Comparison of ENCODE assay signal across 25 cellular contexts in genomic region chr12:85281947-85282312, GRCh38. TPM values are rescaled to one million over a fixed set of nuclear protein-coding genes. Genes with fewer than 3 reads are reported as not detected.
DNase-seq lines count a peak whose midpoint lies in the region; ATAC-seq and TF ChIP-seq lines count a peak whose summit lies in the region.
"Had no signal": no experiment of that assay in that cellular context is flagged by ENCODE, and none has a peak within 500 bp of the region (broad histone marks: within the 10 kb centered on the region; RNA-seq: fewer than 3 reads in every experiment).

No MANE protein-coding gene starts in this region.

- H3K79me2 ChIP-seq in GM23338 (replicated peaks; ENCODE audit: insufficient read depth) = no peaks in the 10 kb centered on the region
- H3K79me2 ChIP-seq in PC-9 (ENCODE audit: low read depth) = no peaks in the 10 kb centered on the region

- H3K27ac Mint-ChIP-seq in GM23338 (no peak overlapping the region), endodermal cell (no peak overlapping the region), neural crest cell (ENCODE audit: unreplicated experiment) (peak overlapping the region; percentile 1)
- H3K27ac Mint-ChIP-seq: natural killer cell; stimulated activated naive B cell treated with anti-CD40 and anti-IgM and Interleukin-4, amounts not matched to agents 10 μg/mL and 1 μg/mL and 100 μg/mL, for 72 hours; T-helper 1 cell treated with Interleukin-12 subunit alpha and Interleukin-12 subunit beta and Interleukin-4 antibody, amounts not matched to agents 30 μg/mL and 1 μg/mL, for 36 hours had no signal

- H3K4me1 ChIP-seq in GM23338 (ENCODE audit: insufficient read depth) (peaks cover 33% of the 10 kb centered on the region), PC-9 (replicated peaks; ENCODE audit: insufficient read depth) (no peaks in the 10 kb centered on the region), endodermal cell (ENCODE audit: control insufficient read depth, insufficient read depth, low read length) (peaks cover 2% of the 10 kb centered on the region)
- H3K4me1 ChIP-seq: breast epithelium, prostate gland had no signal

- H3F3A ChIP-seq in GM23338 (replicated peaks; ENCODE audit: low read depth) (no peaks in the 10 kb centered on the region), PC-9 (ENCODE audit: insufficient read depth, low read depth) (no peaks in the 10 kb centered on the region)

- H3K9me2 ChIP-seq in GM23338 (ENCODE audit: insufficient read depth) (no peaks in the 10 kb centered on the region), PC-9 (ENCODE audit: insufficient read depth) (peaks cover 4% of the 10 kb centered on the region; the same call in 1 of the 2 replicates)

- no TSS peak for BruUV-seq in PC-9 (replicated peaks; lab: Mats Ljungman, UMichigan)

- H2AFZ ChIP-seq in GM23338 (no peak overlapping the region), PC-9 (no peak overlapping the region)

- ATAC-seq in GM23338 = no peak
- ATAC-seq in HG03521 (IDR thresholded peaks at IDR 0.05; ENCODE audit: unreplicated experiment) = no peak
- ATAC-seq in GM18907 (IDR thresholded peaks at IDR 0.05; ENCODE audit: unreplicated experiment) = no peak
- ATAC-seq: natural killer cell; stimulated activated naive B cell treated with anti-CD40 and anti-IgM and Interleukin-4, amounts not matched to agents 10 μg/mL and 1 μg/mL and 100 μg/mL, for 72 hours had no signal

- intact Hi-C loops in PC-9 (cut with micrococcal nuclease; ENCODE audit: unreplicated experiment) = no loop called here

- H3K27ac ChIP-seq in GM23338 (ENCODE audit: low read depth) (no peak overlapping the region), PC-9 (no peak overlapping the region), endodermal cell (ENCODE audit: low read depth, low read length) (no peak overlapping the region)
- H3K27ac ChIP-seq: breast epithelium, epithelial cell of prostate, prostate gland, thoracic aorta had no signal

- CTCF ChIA-PET in PC-9 (lab: Charles Lee) = no interaction called here

- H3K27me3 Mint-ChIP-seq in GM23338 (ENCODE audit: insufficient read depth, low read depth, poor library complexity) = peaks cover 44% of the 10 kb centered on the region
- H3K27me3 Mint-ChIP-seq in endodermal cell (ENCODE audit: insufficient read depth) = peaks cover 31% of the 10 kb centered on the region
- peaks cover 85% of the 10 kb centered on the region for H3K27me3 Mint-ChIP-seq in neural crest cell (ENCODE audit: low read depth)

- H3K4me3 Mint-ChIP-seq in GM23338 (peak overlapping the region; percentile 97), endodermal cell (peak overlapping the region; percentile 87), neural crest cell (peak overlapping the region; percentile 99)
- H3K4me3 Mint-ChIP-seq: natural killer cell; stimulated activated naive B cell treated with anti-CD40 and anti-IgM and Interleukin-4, amounts not matched to agents 10 μg/mL and 1 μg/mL and 100 μg/mL, for 72 hours; T-helper 1 cell treated with Interleukin-12 subunit alpha and Interleukin-12 subunit beta and Interleukin-4 antibody, amounts not matched to agents 30 μg/mL and 1 μg/mL, for 36 hours had no signal

- H3K36me3 Mint-ChIP-seq in GM23338 (ENCODE audit: low read depth) (no peaks in the 10 kb centered on the region), endodermal cell (ENCODE audit: low read depth) (no peaks in the 10 kb centered on the region), neural crest cell (ENCODE audit: low read depth) (no peaks in the 10 kb centered on the region)
- H3K36me3 Mint-ChIP-seq: natural killer cell; stimulated activated naive B cell treated with anti-CD40 and anti-IgM and Interleukin-4, amounts not matched to agents 10 μg/mL and 1 μg/mL and 100 μg/mL, for 72 hours had no signal

- no peaks in the 10 kb centered on the region for H3K9me3 Mint-ChIP-seq in GM23338
- H3K9me3 Mint-ChIP-seq in endodermal cell = no peaks in the 10 kb centered on the region
- no peaks in the 10 kb centered on the region for H3K9me3 Mint-ChIP-seq in neural crest cell
- H3K9me3 Mint-ChIP-seq: stimulated activated naive B cell treated with anti-CD40 and anti-IgM and Interleukin-4, amounts not matched to agents 10 μg/mL and 1 μg/mL and 100 μg/mL, for 72 hours; T-helper 1 cell treated with Interleukin-12 subunit alpha and Interleukin-12 subunit beta and Interleukin-4 antibody, amounts not matched to agents 30 μg/mL and 1 μg/mL, for 36 hours had no signal

- H3K27me3 ChIP-seq in GM23338 (ENCODE audit: insufficient read depth) (peaks cover 50% of the 10 kb centered on the region), PC-9 (ENCODE audit: insufficient read depth, low read depth) (no peaks in the 10 kb centered on the region), endodermal cell (ENCODE audit: control insufficient read depth, insufficient read depth, low read length, poor library complexity, severe bottlenecking) (peaks cover 47% of the 10 kb centered on the region)

- H3K9me3 ChIP-seq in PC-9 (ENCODE audit: insufficient read depth, low read depth) (no peaks in the 10 kb centered on the region), endodermal cell (ENCODE audit: control insufficient read depth, low read length) (no peaks in the 10 kb centered on the region)
- H3K9me3 ChIP-seq: prostate gland, thoracic aorta had no signal

- H3K4me3 ChIP-seq in GM23338 (peak overlapping the region; percentile 86), PC-9 (no peak overlapping the region), endodermal cell (ENCODE audit: low read length) (peak overlapping the region; percentile 93)
- H3K4me3 ChIP-seq: prostate gland, thoracic aorta had no signal

- H4K20me1 ChIP-seq in GM23338 (replicated peaks; ENCODE audit: insufficient read depth) (no peaks in the 10 kb centered on the region), PC-9 (ENCODE audit: insufficient read depth) (no peaks in the 10 kb centered on the region)

- H3K36me3 ChIP-seq in GM23338 (ENCODE audit: insufficient read depth) (no peaks in the 10 kb centered on the region), PC-9 (ENCODE audit: low read depth) (no peaks in the 10 kb centered on the region), endodermal cell (ENCODE audit: control insufficient read depth, insufficient read depth, low read length) (no peaks in the 10 kb centered on the region)
- H3K36me3 ChIP-seq: breast epithelium, prostate gland, thoracic aorta had no signal

- POLR2A ChIA-PET in PC-9 (lab: Charles Lee; ENCODE audit: unreplicated experiment) = no interaction called here

- peaks cover 20% of the 10 kb centered on the region for H3K4me1 Mint-ChIP-seq in GM23338
- H3K4me1 Mint-ChIP-seq in endodermal cell = peaks cover 8% of the 10 kb centered on the region
- peaks cover 32% of the 10 kb centered on the region for H3K4me1 Mint-ChIP-seq in neural crest cell

- no peak overlapping the region for H3K9ac ChIP-seq in endodermal cell (ENCODE audit: extremely low read depth, low read length, poor library complexity, severe bottlenecking)

- TF ChIP-seq CTCF in GM23338 (conservative IDR thresholded peaks at IDR 0.05; ENCODE audit: low read depth in 2 of 2) = no peak
- TF ChIP-seq CTCF in PC-9 (conservative IDR thresholded peaks at IDR 0.05) = no peak
- TF ChIP-seq CTCF in endodermal cell (conservative IDR thresholded peaks at IDR 0.05) = no peak
- TF ChIP-seq CTCF in neural crest cell (conservative IDR thresholded peaks at IDR 0.05) = no peak

- WGBS in endodermal cell (ENCODE audit: insufficient coverage in 1 of 2, insufficient read length in 1 of 2), 2 experiments = 24 to 40% methylated on average over 1 to 2 of the region's 5 CpGs

- DNase-seq in GM23338 (ENCODE audit: low spot score) (peak; percentile 25), PC-9 (no peak), endodermal cell (no peak), neural crest cell (ENCODE audit: low read depth, low spot score) (no peak), GDM1 (lab: John Stamatoyannopoulos, UW) (no peak)
- DNase-seq: activated CD8-positive, alpha-beta memory T cell treated with anti-CD3 and anti-CD28 coated beads, Interleukin-2, amount 50 U/mL, for 48 hours; activated effector memory CD4-positive, alpha-beta T cell treated with Interleukin-2 at 50 U/mL for 16 hours; dermis blood vessel endothelial cell; foreskin fibroblast; hypothalamus; mesendoderm; natural killer cell; NCI-H1105 treated with DMSO at 0.1 percent for 48 hours; NCI-H69; SHP77; stimulated activated CD4-positive, alpha-beta T cell treated with anti-CD3 and anti-CD28 coated beads, Interleukin-1b, Interleukin-23, amount 100 ng/mL, for 48 hours; stimulated activated naive B cell treated with anti-CD40 and anti-IgM and Interleukin-4, amounts not matched to agents 10 μg/mL and 1 μg/mL and 100 μg/mL, for 72 hours had no signal

- H3K4me2 ChIP-seq in GM23338 (peak overlapping the region; percentile 83), PC-9 (peak overlapping the region; percentile 63; the same call in 1 of the 2 replicates)

TF ChIP-seq in GM23338, 12 proteins besides CTCF, POLR2A, EP300 and RAD21 (continues in another document):
- no peak for TF ChIP-seq EZH2 (IDR thresholded peaks at IDR 0.05; ENCODE audit: low read depth, unreplicated experiment)
- TF ChIP-seq ZNF331 (CRISPR knock-in tag; IDR thresholded peaks at IDR 0.05; ENCODE audit: low read depth) = no peak
- no peak for TF ChIP-seq JUNB (IDR thresholded peaks at IDR 0.05; ENCODE audit: unreplicated experiment)
- no peak for TF ChIP-seq POLR2AphosphoS5 (IDR thresholded peaks at IDR 0.05; ENCODE audit: low read depth)
- no peak for TF ChIP-seq ZNF114 (CRISPR knock-in tag; IDR thresholded peaks at IDR 0.05)
- TF ChIP-seq ETS1 (IDR thresholded peaks at IDR 0.05) = no peak
- TF ChIP-seq NANOG (IDR thresholded peaks at IDR 0.05; ENCODE audit: borderline replicate concordance) = no peak
- TF ChIP-seq EZH2phosphoT487 (IDR thresholded peaks at IDR 0.05; ENCODE audit: unreplicated experiment) = no peak
- no peak for TF ChIP-seq CREB1 (CRISPR knock-in tag; IDR thresholded peaks at IDR 0.05; ENCODE audit: low read depth)
- no peak for TF ChIP-seq STAT1 (IDR thresholded peaks at IDR 0.05; ENCODE audit: unreplicated experiment)

RNA-seq across cellular contexts. Expression of gene ALX1, which starts 1.9 kb away (rescaled TPM):
- 0.49 and 1.2 TPM in 2 replicates for total RNA-seq in GM23338 (2014; rRNA removed; shearing (Covaris generic))
- 0.70 and 1.1 TPM in 2 replicates for polyA plus RNA-seq in GM23338 (2016; fragmentation: Nextera tagmentation; extraction: Ambion mirVana)
- not detected in 2 replicates for total RNA-seq in PC-9 (2021)
- 1 to 10 TPM in 1 of 2 donors, under 1 TPM in 1; 0.40 to 1.3 TPM for total RNA-seq in endodermal cell
- 3.6 TPM for polyA plus RNA-seq in endodermal cell (2013, experiment 1 of 2)
- polyA plus RNA-seq in endodermal cell (2013, experiment 2 of 2) = 2.5 TPM
- total RNA-seq in neural crest cell = 4.1 and 4.7 TPM in 2 replicates
- total RNA-seq: dermis blood vessel endothelial cell, natural killer cell, prostate gland, thoracic aorta had no signal
- polyA plus RNA-seq: adipose tissue had no signal
